24 cellular contexts compared by ENCODE assay signal in genomic region chr9:125601986-125602385, GRCh38.
DNase-seq lines count a peak whose midpoint lies in the region; ATAC-seq, FAIRE-seq and TF ChIP-seq lines count a peak whose summit lies in the region.
"Had no signal": no experiment of that assay in that cellular context is flagged by ENCODE, and none has a peak within 500 bp of the region (broad histone marks: within the 10 kb centered on the region; RNA-seq: fewer than 3 reads in every experiment).

No MANE protein-coding gene starts in this region.

- no peak for ATAC-seq in HepG2
- no peak for ATAC-seq in right lobe of liver
- no peak for ATAC-seq in RWPE2 (ENCODE audit: low read depth)
- ATAC-seq: activated CD8-positive, alpha-beta memory T cell treated with anti-CD3 and anti-CD28 coated beads, Interleukin-2, amount 10 ng/mL, durations not matched to agents 7 days and 5 days; activated naive CD8-positive, alpha-beta T cell treated with anti-CD3 and anti-CD28 coated beads, Interleukin-2, amount 50 U/mL, for 24 hours; activated T-helper 17 cell treated with anti-CD3 and anti-CD28 coated beads, Interleukin-2, amount 50 U/mL, for 72 hours; left cardiac atrium; natural killer cell treated with Interleukin-12 subunit alpha and Interleukin-12 subunit beta and Interleukin-15 and Interleukin-18, amount 100 ng/mL, for 72 hours had no signal

- no peaks in the 10 kb centered on the region for H3K4me1 Mint-ChIP-seq in T-helper 2 cell treated with Interferon-gamma antibody and Interleukin-4, amounts not matched to agents 5 μg/mL and 100 μg/mL, for 36 hours (ENCODE audit: low read depth)
- H3K4me1 Mint-ChIP-seq: activated CD8-positive, alpha-beta memory T cell treated with anti-CD3 and anti-CD28 coated beads, Interleukin-2, amount 10 ng/mL, durations not matched to agents 7 days and 5 days had no signal

- WGBS in HepG2 (ENCODE audit: low lambda C conversion rate): 95% methylated on average over 7 of the region's 7 CpGs
- 94% methylated on average over 7 of the region's 7 CpGs for WGBS in right lobe of liver (ENCODE audit: insufficient coverage, low coverage, low lambda C conversion rate, missing lambda C conversion rate)

- no peak overlapping the region for H3K4me2 ChIP-seq in HepG2 (ENCODE audit: low read depth, low read length)
- H3K4me2 ChIP-seq: smooth muscle cell had no signal

- H3K36me3 ChIP-seq in HepG2 (replicated peaks in 1 of 2; ENCODE audit: control insufficient read depth in 1 of 2, insufficient read depth in 2 of 2, low read length in 2 of 2) (no peaks in the 10 kb centered on the region), right lobe of liver (no peaks in the 10 kb centered on the region), RWPE2 (ENCODE audit: low read depth) (no peaks in the 10 kb centered on the region)
- H3K36me3 ChIP-seq: Peyer's patch had no signal

- no peaks in the 10 kb centered on the region for H3K27me3 ChIP-seq in HepG2 (ENCODE audit: control insufficient read depth in 1 of 2, insufficient read depth in 2 of 2, low read length in 2 of 2)
- no peaks in the 10 kb centered on the region for H3K27me3 ChIP-seq in right lobe of liver
- no peaks in the 10 kb centered on the region for H3K27me3 ChIP-seq in RWPE2 (ENCODE audit: insufficient read depth, poor library complexity, severe bottlenecking)
- H3K27me3 ChIP-seq: Peyer's patch had no signal

- H3K9ac ChIP-seq in HepG2 (ENCODE audit: insufficient read depth, low read depth, low read length): no peak overlapping the region

- no peaks in the 10 kb centered on the region for H3K9me3 Mint-ChIP-seq in T-helper 2 cell treated with Interferon-gamma antibody and Interleukin-4, amounts not matched to agents 5 μg/mL and 100 μg/mL, for 36 hours
- H3K9me3 Mint-ChIP-seq: activated naive CD8-positive, alpha-beta T cell treated with anti-CD3 and anti-CD28 coated beads, Interleukin-2, amount 50 U/mL, for 24 hours; activated T-helper 17 cell treated with anti-CD3 and anti-CD28 coated beads, Interleukin-2, amount 50 U/mL, for 72 hours; natural killer cell treated with Interleukin-12 subunit alpha and Interleukin-12 subunit beta and Interleukin-15 and Interleukin-18, amount 100 ng/mL, for 72 hours had no signal

- H3K79me2 ChIP-seq in HepG2 (ENCODE audit: insufficient read depth, low read length): no peaks in the 10 kb centered on the region

- H3K4me3 Mint-ChIP-seq in T-helper 2 cell treated with Interferon-gamma antibody and Interleukin-4, amounts not matched to agents 5 μg/mL and 100 μg/mL, for 36 hours: no peak overlapping the region
- H3K4me3 Mint-ChIP-seq: activated CD8-positive, alpha-beta memory T cell treated with anti-CD3 and anti-CD28 coated beads, Interleukin-2, amount 10 ng/mL, durations not matched to agents 7 days and 5 days; activated naive CD8-positive, alpha-beta T cell treated with anti-CD3 and anti-CD28 coated beads, Interleukin-2, amount 50 U/mL, for 24 hours; activated T-helper 17 cell treated with anti-CD3 and anti-CD28 coated beads, Interleukin-2, amount 50 U/mL, for 72 hours; natural killer cell treated with Interleukin-12 subunit alpha and Interleukin-12 subunit beta and Interleukin-15 and Interleukin-18, amount 100 ng/mL, for 72 hours had no signal

- no peak overlapping the region for H3K27ac Mint-ChIP-seq in T-helper 2 cell treated with Interferon-gamma antibody and Interleukin-4, amounts not matched to agents 5 μg/mL and 100 μg/mL, for 36 hours
- H3K27ac Mint-ChIP-seq: activated CD8-positive, alpha-beta memory T cell treated with anti-CD3 and anti-CD28 coated beads, Interleukin-2, amount 10 ng/mL, durations not matched to agents 7 days and 5 days; activated naive CD8-positive, alpha-beta T cell treated with anti-CD3 and anti-CD28 coated beads, Interleukin-2, amount 50 U/mL, for 24 hours; activated T-helper 17 cell treated with anti-CD3 and anti-CD28 coated beads, Interleukin-2, amount 50 U/mL, for 72 hours; natural killer cell treated with Interleukin-12 subunit alpha and Interleukin-12 subunit beta and Interleukin-15 and Interleukin-18, amount 100 ng/mL, for 72 hours had no signal

- CTCF ChIA-PET in HepG2 (lab: Yijun Ruan, JAX; ENCODE audit: low intra/inter-chr PET ratio, low total read pairs) (no interaction called here), HEK293T (lab: Yijun Ruan, JAX) (no interaction called here)

- no peaks in the 10 kb centered on the region for H4K20me1 ChIP-seq in HepG2 (ENCODE audit: insufficient read depth, low read length)

- H2AFZ ChIP-seq in HepG2 (ENCODE audit: low read length): no peak overlapping the region

- H3K9me3 ChIP-seq in HepG2 (ENCODE audit: low read length) (no peaks in the 10 kb centered on the region), right lobe of liver (no peaks in the 10 kb centered on the region), RWPE2 (ENCODE audit: severe bottlenecking) (no peaks in the 10 kb centered on the region)
- H3K9me3 ChIP-seq: Peyer's patch had no signal

- TF ChIP-seq CTCF in HepG2 (CRISPR knock-in tag; IDR thresholded peaks at IDR 0.05) (peak; percentile 17; the same call in 1 of the 2 replicates), right lobe of liver (IDR thresholded peaks at IDR 0.05) (no peak), RWPE2 (IDR thresholded peaks at IDR 0.05; ENCODE audit: poor library complexity, severe bottlenecking) (peak; percentile 22), fibroblast of villous mesenchyme (IDR thresholded peaks at IDR 0.05; ENCODE audit: insufficient read depth, low read depth, low read length) (peak; percentile 26)

- no peaks in the 10 kb centered on the region for H3K36me3 Mint-ChIP-seq in T-helper 2 cell treated with Interferon-gamma antibody and Interleukin-4, amounts not matched to agents 5 μg/mL and 100 μg/mL, for 36 hours (ENCODE audit: low read depth)
- H3K36me3 Mint-ChIP-seq: natural killer cell treated with Interleukin-12 subunit alpha and Interleukin-12 subunit beta and Interleukin-15 and Interleukin-18, amount 100 ng/mL, for 72 hours had no signal

- peaks cover 20% of the 10 kb centered on the region for H3K4me1 ChIP-seq in HepG2 (ENCODE audit: insufficient read depth, low read length)
- H3K4me1 ChIP-seq in right lobe of liver: peaks cover 0 to 27% (median 10%) of the 10 kb centered on the region in 4 donors
- H3K4me1 ChIP-seq in RWPE2 (ENCODE audit: insufficient read depth, poor library complexity, severe bottlenecking): no peaks in the 10 kb centered on the region

- no peak for TF ChIP-seq RAD21 in HepG2 (CRISPR knock-in tag; IDR thresholded peaks at IDR 0.05)

- H3K27ac ChIP-seq in HepG2 (ENCODE audit: extremely low read length, insufficient read depth, low read length): no peak overlapping the region
- H3K27ac ChIP-seq in right lobe of liver: no peak overlapping the region
- H3K27ac ChIP-seq in RWPE2 (ENCODE audit: poor library complexity, severe bottlenecking): no peak overlapping the region
- H3K27ac ChIP-seq: C4-2B, epithelial cell of prostate, Peyer's patch, SK-N-MC had no signal

- no TSS peak for BruUV-seq in HepG2 (replicated peaks; lab: Mats Ljungman, UMichigan)

- TF ChIP-seq EP300 in HepG2 (IDR thresholded peaks at IDR 0.05; ENCODE audit: low read depth in 2 of 2, low read length in 2 of 2) (no peak), HepG2 (CRISPR knock-in tag; IDR thresholded peaks at IDR 0.05; ENCODE audit: borderline replicate concordance) (no peak)

- no peak overlapping the region for H3K4me3 ChIP-seq in HepG2 (replicated peaks in 1 of 3; ENCODE audit: insufficient read depth in 1 of 3, low read depth in 2 of 3, low read length in 3 of 3)
- H3K4me3 ChIP-seq in right lobe of liver: no peak overlapping the region
- H3K4me3 ChIP-seq in RWPE2 (ENCODE audit: severe bottlenecking): no peak overlapping the region
- no peak overlapping the region for H3K4me3 ChIP-seq in fibroblast of villous mesenchyme (ENCODE audit: low read depth, low read length)
- H3K4me3 ChIP-seq: Peyer's patch, SK-N-MC, smooth muscle cell had no signal

- no peak for FAIRE-seq in HepG2 (lab: Jason Lieb, UNC)
- FAIRE-seq: A204.1, bronchial epithelial cell had no signal

- intact Hi-C loops in HepG2 (cut with micrococcal nuclease; ENCODE audit: unreplicated experiment) (no loop called here), right lobe of liver (cut with DNase I) (no loop called here)

- POLR2A ChIA-PET in HepG2 (lab: Yijun Ruan, JAX) (no interaction called here), HEK293T (lab: Yijun Ruan, JAX) (no interaction called here)

- in situ Hi-C loops in HepG2 (cut with HindIII; ENCODE audit: extremely low pct_ligation_motif_present, low pct_unique_long_range_greater_than_20kb): no loop called here

- no peaks in the 10 kb centered on the region for H3K27me3 Mint-ChIP-seq in T-helper 2 cell treated with Interferon-gamma antibody and Interleukin-4, amounts not matched to agents 5 μg/mL and 100 μg/mL, for 36 hours (ENCODE audit: low read depth)
- H3K27me3 Mint-ChIP-seq: activated CD8-positive, alpha-beta memory T cell treated with anti-CD3 and anti-CD28 coated beads, Interleukin-2, amount 10 ng/mL, durations not matched to agents 7 days and 5 days; activated naive CD8-positive, alpha-beta T cell treated with anti-CD3 and anti-CD28 coated beads, Interleukin-2, amount 50 U/mL, for 24 hours; activated T-helper 17 cell treated with anti-CD3 and anti-CD28 coated beads, Interleukin-2, amount 50 U/mL, for 72 hours; natural killer cell treated with Interleukin-12 subunit alpha and Interleukin-12 subunit beta and Interleukin-15 and Interleukin-18, amount 100 ng/mL, for 72 hours had no signal

- no peak for DNase-seq in HepG2 (ENCODE audit: low spot score)
- no peak for DNase-seq in right lobe of liver
- no peak for DNase-seq in RWPE2 (ENCODE audit: low spot score)
- no peak for DNase-seq in fibroblast of villous mesenchyme (ENCODE audit: low read depth)
- DNase-seq in T-helper 2 cell treated with Interferon-gamma antibody and Interleukin-4, amounts not matched to agents 5 μg/mL and 100 μg/mL, for 36 hours (ENCODE audit: low spot score): no peak
- no peak for DNase-seq in HEK293T (ENCODE audit: extremely low spot score)
- DNase-seq in NCI-H1105 treated with DMSO at 0.1 percent for 48 hours (lab: John Stamatoyannopoulos, UW): no peak
- no peak for DNase-seq in dedifferentiated amniotic fluid mesenchymal stem cell (ENCODE audit: extremely low spot score)
- DNase-seq: activated CD4-positive, alpha-beta T cell treated with anti-CD3 and anti-CD28 coated beads for 1 hour; activated CD8-positive, alpha-beta memory T cell treated with anti-CD3 and anti-CD28 coated beads, Interleukin-2, amount 10 ng/mL, durations not matched to agents 7 days and 5 days; activated naive CD8-positive, alpha-beta T cell treated with anti-CD3 and anti-CD28 coated beads, Interleukin-2, amount 50 U/mL, for 24 hours; left cardiac atrium; NCI-H1436; NCI-H82; Peyer's patch; T-helper 9 cell had no signal

- no peak for TF ChIP-seq POLR2A in HepG2 (IDR thresholded peaks at IDR 0.05; ENCODE audit: insufficient read depth in 1 of 2, low read depth in 2 of 2, low read length in 2 of 2)
- TF ChIP-seq POLR2A in right lobe of liver (IDR thresholded peaks at IDR 0.05): no peak

TF ChIP-seq in HepG2, 621 proteins besides CTCF, POLR2A, EP300 and RAD21 (continues in another document):
- TF ChIP-seq STAG1 (CRISPR knock-in tag; IDR thresholded peaks at IDR 0.05): peak; percentile 22; the same call in 1 of the 2 replicates
- no peak for TF ChIP-seq ATRX (CRISPR knock-in tag; IDR thresholded peaks at IDR 0.05; ENCODE audit: borderline replicate concordance)

TF ChIP-seq in HEK293T, 16 proteins besides CTCF, POLR2A, EP300 and RAD21 (continues in another document):
- TF ChIP-seq FOXM1 (IDR thresholded peaks at IDR 0.05; ENCODE audit: borderline replicate concordance) (no peak), TARDBP (IDR thresholded peaks at IDR 0.05) (no peak)

Comparison
In these comparisons a context has a peak if more than half of its experiments do, and no peak if none do; other contexts are left out.
1. CTCF ChIP-seq: peak in HepG2 (single experiment), RWPE2 (single experiment) and fibroblast of villous mesenchyme (single experiment); none in right lobe of liver (0 of 4).